Comparison of ENCODE assay signal across 1 cellular context in genomic region chr15:63198315-63198714, GRCh38.
TF ChIP-seq lines count a peak whose summit lies in the region.

No MANE protein-coding gene starts in this region.

TF ChIP-seq in GM12878, 131 proteins besides CTCF, POLR2A, EP300 and RAD21:
- no peak for TF ChIP-seq ATF7 (IDR thresholded peaks at IDR 0.05; ENCODE audit: low read depth)
- no peak for TF ChIP-seq PML (IDR thresholded peaks at IDR 0.05; ENCODE audit: low read length)
- TF ChIP-seq PRDM15 (CRISPR knock-in tag; IDR thresholded peaks at IDR 0.05), result no peak
- no peak for TF ChIP-seq USF2 (IDR thresholded peaks at IDR 0.05; ENCODE audit: borderline replicate concordance, low read depth, low read length)
